ENCODE assay signal across 22 cellular contexts in the genomic region with DNA sequence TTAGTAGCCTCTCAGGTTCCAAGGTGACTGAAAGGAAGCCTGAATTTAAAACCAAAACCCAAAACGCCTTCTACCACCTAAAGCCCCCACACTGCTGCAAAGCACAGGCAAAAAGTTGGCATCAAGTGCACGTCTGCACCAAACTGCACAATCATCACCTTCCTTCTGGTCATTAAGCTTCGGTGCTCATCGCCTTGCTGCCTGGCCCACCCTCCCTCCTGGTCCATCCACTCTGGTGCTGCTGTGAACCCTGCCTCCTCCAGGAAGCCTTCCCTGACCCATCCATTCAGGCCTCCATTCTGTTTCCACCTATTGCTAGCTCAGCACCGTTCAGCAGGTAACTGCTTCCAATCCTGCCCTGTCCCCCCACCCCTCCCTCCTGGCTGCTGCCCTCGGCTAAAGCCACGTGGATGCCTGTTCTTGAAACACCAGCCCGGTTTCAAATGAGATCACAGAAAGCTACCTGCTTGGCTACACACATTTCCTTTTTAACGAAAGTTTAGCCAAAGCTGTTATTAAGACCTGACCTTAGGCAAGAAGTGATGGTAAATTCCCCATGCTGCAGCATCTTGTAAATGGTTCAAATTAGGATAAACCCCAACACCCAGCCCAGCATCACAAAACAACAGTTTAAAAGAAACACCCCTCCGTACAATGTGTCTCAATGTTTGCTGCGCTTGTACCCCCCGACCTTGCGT. TPM values are rescaled to one million over a fixed set of nuclear protein-coding genes. Genes with fewer than 3 reads are reported as not detected.
DNase-seq lines count a peak whose midpoint lies in the region; ATAC-seq and TF ChIP-seq lines count a peak whose summit lies in the region.
"Had no signal": no experiment of that assay in that cellular context is flagged by ENCODE, and none has a peak within 500 bp of the region (broad histone marks: within the 10 kb centered on the region; RNA-seq: fewer than 3 reads in every experiment).

No MANE protein-coding gene starts in this region.

- no peaks in the 10 kb centered on the region for H3K36me3 ChIP-seq in spleen
- H3K36me3 ChIP-seq: vagina had no signal

- intact Hi-C loops in spleen (cut with DNase I; ENCODE audit: low total_unique reads), result no loop called here

- no peaks in the 10 kb centered on the region for H3K9me3 ChIP-seq in spleen
- H3K9me3 ChIP-seq: vagina had no signal

- 72 to 78% (median 76%) methylated on average over 13 of the region's 13 CpGs for WGBS in spleen, 5 donors

- DNase-seq in activated effector memory CD4-positive, alpha-beta T cell treated with anti-CD3 and anti-CD28 coated beads, Interleukin-2, amount 50 U/mL, for 16 hours, result peak; percentile 55
- DNase-seq in activated effector memory CD4-positive, alpha-beta T cell treated with Interleukin-2 at 50 U/mL for 16 hours, result no peak
- DNase-seq in T-cell (no peak), spleen (peak; percentile 40), amniotic stem cell (lab: John Stamatoyannopoulos, UW) (no peak), cerebellum (ENCODE audit: low spot score) (no peak)
- DNase-seq in activated naive CD8-positive, alpha-beta T cell treated with anti-CD3 and anti-CD28 coated beads, Interleukin-2, amount 50 U/mL, for 24 hours, result no peak
- DNase-seq: effector CD8-positive, alpha-beta T cell; foreskin keratinocyte; GDM1; Karpas-422; left colon; mesendoderm; PC-9; Right ventricle myocardium superior; stimulated activated CD4-positive, alpha-beta T cell treated with anti-CD3 and anti-CD28 coated beads, Interleukin-4, amount 100 ng/mL, for 24 hours; stimulated activated naive CD4-positive, alpha-beta T cell treated with Interleukin-2 at 50 U/mL for 16 hours had no signal

- H3K4me3 Mint-ChIP-seq in T-cell, result peak overlapping the region; percentile 46 to 60 (median 46)
- no peak overlapping the region for H3K4me3 Mint-ChIP-seq in activated naive CD8-positive, alpha-beta T cell treated with anti-CD3 and anti-CD28 coated beads, Interleukin-2, amount 50 U/mL, for 24 hours

- no peak overlapping the region for H3K4me3 ChIP-seq in spleen
- H3K4me3 ChIP-seq: PC-9, vagina had no signal

- POLR2A ChIA-PET in T-cell (lab: Charles Lee), result interaction anchor here (0.6 to 0.9 kb wide), 3 partner anchors 13 to 72 kb away, joined by 3 to 7 read pairs (median 4); no protein-coding TSS in a partner anchor

- peaks cover 37 to 57% (median 45%) of the 10 kb centered on the region in 3 donors for H3K4me1 Mint-ChIP-seq in T-cell
- H3K4me1 Mint-ChIP-seq in activated naive CD8-positive, alpha-beta T cell treated with anti-CD3 and anti-CD28 coated beads, Interleukin-2, amount 50 U/mL, for 24 hours, result peaks cover 50% of the 10 kb centered on the region

- H3K27ac ChIP-seq in spleen, result peak overlapping the region in 3 of 8 donors; percentile 60 to 72 (median 71)
- H3K27ac ChIP-seq: foreskin keratinocyte, PC-9, vagina had no signal

- H3K27me3 Mint-ChIP-seq in T-cell, result no peaks in the 10 kb centered on the region
- no peaks in the 10 kb centered on the region for H3K27me3 Mint-ChIP-seq in activated naive CD8-positive, alpha-beta T cell treated with anti-CD3 and anti-CD28 coated beads, Interleukin-2, amount 50 U/mL, for 24 hours

- no peak for TF ChIP-seq CTCF in spleen (IDR thresholded peaks at IDR 0.05 in 8 of 11, conservative IDR thresholded peaks at IDR 0.05 in 3 of 11)

- TF ChIP-seq POLR2A in spleen (IDR thresholded peaks at IDR 0.05), result no peak

- CTCF ChIA-PET in T-cell (lab: Charles Lee), result interaction anchor here (0.6 to 1.5 kb wide), 3 partner anchors 12 to 1383 kb away, joined by 3 to 5 read pairs (median 4); no protein-coding TSS in a partner anchor

- H3K27me3 ChIP-seq in spleen (replicated peaks in 1 of 7), result no peaks in the 10 kb centered on the region
- H3K27me3 ChIP-seq: vagina had no signal

- peak overlapping the region; percentile 77 to 93 for H3K27ac Mint-ChIP-seq in T-cell
- H3K27ac Mint-ChIP-seq in activated naive CD8-positive, alpha-beta T cell treated with anti-CD3 and anti-CD28 coated beads, Interleukin-2, amount 50 U/mL, for 24 hours, result peak overlapping the region; percentile 63

- H3K9me3 Mint-ChIP-seq in T-cell, result peaks cover 0 to 3% (median 0%) of the 10 kb centered on the region in 3 donors
- no peaks in the 10 kb centered on the region for H3K9me3 Mint-ChIP-seq in activated naive CD8-positive, alpha-beta T cell treated with anti-CD3 and anti-CD28 coated beads, Interleukin-2, amount 50 U/mL, for 24 hours

- ATAC-seq in T-cell (replicated peaks in 1 of 4), result peak in 2 of 4 experiments; percentile 17 to 28
- no peak for ATAC-seq in activated naive CD8-positive, alpha-beta T cell treated with anti-CD3 and anti-CD28 coated beads, Interleukin-2, amount 50 U/mL, for 24 hours
- ATAC-seq: esophagus mucosa, foreskin keratinocyte, left colon had no signal

- peaks cover 3% of the 10 kb centered on the region for H3K36me3 Mint-ChIP-seq in T-cell
- H3K36me3 Mint-ChIP-seq in activated naive CD8-positive, alpha-beta T cell treated with anti-CD3 and anti-CD28 coated beads, Interleukin-2, amount 50 U/mL, for 24 hours (ENCODE audit: low read depth), result peaks cover 40% of the 10 kb centered on the region

- H3K4me1 ChIP-seq in spleen, result peaks cover 0 to 26% (median 5%) of the 10 kb centered on the region in 6 donors
- H3K4me1 ChIP-seq: foreskin keratinocyte, vagina had no signal

RNA-seq across cellular contexts. Expression of gene CD5, which starts 53.8 kb away (rescaled TPM):
- 100 to 1,000 TPM; 227 to 387 (median 255) TPM for total RNA-seq in T-cell
- 10 to 100 TPM in 6 of 7 donors, 1 to 10 TPM in 1; 9.2 to 27.4 (median 18.3) TPM for total RNA-seq in spleen
- polyA plus RNA-seq in spleen, result 1 to 10 TPM; 2.7 to 6.3 (median 4.9) TPM
- total RNA-seq in cerebellum, result not detected
- total RNA-seq: foreskin keratinocyte, myocyte, NCI-H460, osteoblast, PC-9, Right ventricle myocardium superior had no signal
- polyA plus RNA-seq: foreskin keratinocyte had no signal

Comparison
In these comparisons a context has a peak if more than half of its experiments do, and no peak if none do; other contexts are left out.
1. DNase-seq: peak in activated effector memory CD4-positive, alpha-beta T cell treated with anti-CD3 and anti-CD28 coated beads, Interleukin-2, amount 50 U/mL, for 16 hours (single experiment) and spleen (single experiment); none in activated effector memory CD4-positive, alpha-beta T cell treated with Interleukin-2 at 50 U/mL for 16 hours (single experiment), T-cell (0 of 34), activated naive CD8-positive, alpha-beta T cell treated with anti-CD3 and anti-CD28 coated beads, Interleukin-2, amount 50 U/mL, for 24 hours (single experiment), amniotic stem cell (single experiment) and cerebellum (single experiment).
2. RNA of gene CD5, which starts 53.8 kb away (total RNA-seq): 227 to 387 TPM in T-cell and 9.2 to 27.4 TPM in spleen; not detected in cerebellum (single experiment); every median in the first group is over 10 times any median in the second.